Comparison of ENCODE assay signal across 8 cellular contexts in genomic region chr9:96854073-96854876, GRCh38. TPM values are rescaled to one million over a fixed set of nuclear protein-coding genes. Genes with fewer than 3 reads are reported as not detected.
DNase-seq lines count a peak whose midpoint lies in the region; ATAC-seq and TF ChIP-seq lines count a peak whose summit lies in the region.

ZNF782 (minus strand) TSS chr9:96854514; CDS start chr9:96851961, 2,553 bp downstream.

- peaks cover 18% of the 10 kb centered on the region for H3K27me3 Mint-ChIP-seq in T-helper 1 cell treated with Interleukin-12 subunit alpha and Interleukin-12 subunit beta and Interleukin-4 antibody, amounts not matched to agents 30 μg/mL and 1 μg/mL, for 36 hours (ENCODE audit: low read depth)

- ATAC-seq in HG02884 (IDR thresholded peaks at IDR 0.05; ENCODE audit: unreplicated experiment), result peak; percentile 87

- H3K4me3 ChIP-seq in right atrium auricular region, result peak within 1 kb of the TSS; percentile 78 to 81
- H3K4me3 ChIP-seq in prostate gland, result peak within 1 kb of the TSS; percentile 72 to 91
- H3K4me3 ChIP-seq in urinary bladder (ENCODE audit: low read depth, low read length), result peak within 1 kb of the TSS; percentile 82

- peaks cover 0 to 17% of the 10 kb centered on the region in 2 donors for H3K4me1 ChIP-seq in right atrium auricular region
- H3K4me1 ChIP-seq in prostate gland (replicated peaks), result no peaks in the 10 kb centered on the region
- H3K4me1 ChIP-seq in urinary bladder (ENCODE audit: insufficient read depth), result peaks cover 5% of the 10 kb centered on the region

- H3K27ac ChIP-seq in angular gyrus (ENCODE audit: low read depth, low read length) (peak within 1 kb of the TSS; percentile 59), right atrium auricular region (peak within 1 kb of the TSS; percentile 79 to 87), prostate gland (peak within 1 kb of the TSS; percentile 78 to 82), urinary bladder (ENCODE audit: low read depth) (no peak within 1 kb of the TSS)

- intact Hi-C loops in prostate gland (cut with DNase I), result loop anchor here (10.0 kb wide), 1 partner anchor 381 kb away; no protein-coding TSS in a partner anchor

- peaks cover 8% of the 10 kb centered on the region for H3K9me3 Mint-ChIP-seq in T-helper 1 cell treated with Interleukin-12 subunit alpha and Interleukin-12 subunit beta and Interleukin-4 antibody, amounts not matched to agents 30 μg/mL and 1 μg/mL, for 36 hours

- peak within 1 kb of the TSS; percentile 100 for H3K4me3 Mint-ChIP-seq in T-helper 1 cell treated with Interleukin-12 subunit alpha and Interleukin-12 subunit beta and Interleukin-4 antibody, amounts not matched to agents 30 μg/mL and 1 μg/mL, for 36 hours

- no peak for TF ChIP-seq CTCF in GM13977 (IDR thresholded peaks at IDR 0.05; ENCODE audit: extremely low read depth, insufficient read depth, missing control alignments)
- no peak for TF ChIP-seq CTCF in right atrium auricular region (IDR thresholded peaks at IDR 0.05)
- TF ChIP-seq CTCF in prostate gland (IDR thresholded peaks at IDR 0.05), result peak in 1 of 4 experiments; percentile 24

- DNase-seq in GM13977 (ENCODE audit: low spot score) (peak; percentile 90), NCI-H1694 (lab: John Stamatoyannopoulos, UW) (peak; percentile 90), right atrium auricular region (ENCODE audit: low spot score) (peak; percentile 94), prostate gland (ENCODE audit: low spot score) (peak; percentile 92)

- H3K36me3 ChIP-seq in right atrium auricular region (no peaks in the 10 kb centered on the region), prostate gland (no peaks in the 10 kb centered on the region), urinary bladder (ENCODE audit: insufficient read depth) (no peaks in the 10 kb centered on the region)

- WGBS in prostate gland, result under 1% methylated on average over 66 of the region's 66 CpGs
- under 1% methylated on average over 66 of the region's 66 CpGs for WGBS in urinary bladder

- H3K27me3 ChIP-seq in right atrium auricular region (no peaks in the 10 kb centered on the region), prostate gland (replicated peaks; ENCODE audit: insufficient read depth) (no peaks in the 10 kb centered on the region)

- peak within 1 kb of the TSS; percentile 98 for H3K27ac Mint-ChIP-seq in T-helper 1 cell treated with Interleukin-12 subunit alpha and Interleukin-12 subunit beta and Interleukin-4 antibody, amounts not matched to agents 30 μg/mL and 1 μg/mL, for 36 hours

- no peaks in the 10 kb centered on the region for H3K9me3 ChIP-seq in right atrium auricular region
- no peaks in the 10 kb centered on the region for H3K9me3 ChIP-seq in prostate gland

- TF ChIP-seq POLR2A in prostate gland (IDR thresholded peaks at IDR 0.05), result peak; percentile 73

- peaks cover 24% of the 10 kb centered on the region for H3K4me1 Mint-ChIP-seq in T-helper 1 cell treated with Interleukin-12 subunit alpha and Interleukin-12 subunit beta and Interleukin-4 antibody, amounts not matched to agents 30 μg/mL and 1 μg/mL, for 36 hours (ENCODE audit: low read depth)

- peaks cover 16% of the 10 kb centered on the region for H3K36me3 Mint-ChIP-seq in T-helper 1 cell treated with Interleukin-12 subunit alpha and Interleukin-12 subunit beta and Interleukin-4 antibody, amounts not matched to agents 30 μg/mL and 1 μg/mL, for 36 hours (ENCODE audit: low read depth)

- in situ Hi-C loops in GM13977 (cut with MboI; ENCODE audit: low pct_unique_long_range_greater_than_20kb, low sequenced_read_pairs, unreplicated experiment), result loop anchor here (25.0 kb wide), 3 partner anchors 258 to 758 kb away; no protein-coding TSS in a partner anchor

RNA-seq across cellular contexts. Expression of gene ZNF782, which starts in this region (rescaled TPM):
- 1 to 10 TPM; 4.6 to 5.5 TPM for total RNA-seq in right atrium auricular region
- total RNA-seq in prostate gland, result 10 to 100 TPM; 15.8 to 30.9 TPM
- 29.7 TPM for total RNA-seq in urinary bladder
- 2.4 TPM for polyA plus RNA-seq in urinary bladder
